Comparison of ENCODE assay signal across 8 cellular contexts in the genomic region with DNA sequence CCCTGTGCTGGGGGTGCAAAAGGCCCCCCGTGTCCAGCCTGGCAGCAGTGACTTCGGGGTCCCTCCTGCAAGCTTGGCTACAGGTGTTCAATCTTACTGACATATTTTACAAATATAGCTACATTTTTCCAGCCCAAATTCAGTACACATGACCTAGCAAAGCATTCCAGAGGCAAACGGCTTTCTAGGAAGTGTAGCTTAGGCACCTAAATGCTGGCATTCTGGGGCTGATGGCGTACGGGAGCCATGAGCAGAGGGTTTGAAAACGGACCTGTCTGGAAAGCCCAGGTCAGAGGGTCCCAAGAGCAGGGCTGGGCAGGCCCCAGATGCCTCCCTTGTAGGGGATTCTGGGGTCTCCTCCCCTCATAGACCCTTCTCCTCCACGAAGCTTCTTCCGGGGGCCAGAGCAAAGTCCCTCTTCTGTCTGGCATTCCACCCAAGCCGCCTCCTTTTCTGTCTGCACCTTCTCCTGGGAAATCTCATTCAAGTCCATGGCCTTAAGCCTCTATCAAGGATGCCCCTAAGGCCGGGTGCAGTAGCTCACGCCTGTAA.
A peak's percentile ranks its signal among the peaks of the same experiment; 100 is the strongest.
DNase-seq lines count a peak whose midpoint lies in the region; ATAC-seq and TF ChIP-seq lines count a peak whose summit lies in the region.

No MANE protein-coding gene starts in this region.

- CTCF ChIA-PET in AG04449 (lab: Yijun Ruan, JAX), result interaction anchor here (0.7 to 9.7 kb wide), 41 partner anchors 9 to 412 kb away, joined by 3 to 120 read pairs (median 5); partner anchors contain the start of genes ADAM17, CPSF3 and ITGB1BP1

- peaks cover 4% of the 10 kb centered on the region for H3K4me1 ChIP-seq in KMS-11 (ENCODE audit: low read depth, poor library complexity, severe bottlenecking)

- H3K9me3 Mint-ChIP-seq in neural crest cell, result no peaks in the 10 kb centered on the region

- TF ChIP-seq CTCF in AG04449 (IDR thresholded peaks at IDR 0.05; ENCODE audit: insufficient read depth, low read length, missing control alignments) (no peak), KMS-11 (conservative IDR thresholded peaks at IDR 0.05; ENCODE audit: low read depth, low read length) (no peak), dorsolateral prefrontal cortex (IDR thresholded peaks at IDR 0.05 in 54 of 56, conservative IDR thresholded peaks at IDR 0.05 in 2 of 56; ENCODE audit: low read depth in 1 of 56, partially characterized antibody in 56 of 56) (no peak), neural crest cell (conservative IDR thresholded peaks at IDR 0.05) (no peak)

- POLR2A ChIA-PET in AG04449 (lab: Yijun Ruan, JAX), result interaction anchor here (0.6 to 1.8 kb wide), 4 partner anchors 145 to 506 kb away, joined by 3 to 5 read pairs (median 4); no protein-coding TSS in a partner anchor

- DNase-seq in AG04449 (ENCODE audit: low read depth, low spot score) (no peak), dorsolateral prefrontal cortex (no peak), neural crest cell (ENCODE audit: low read depth, low spot score) (no peak), left lobe of liver (ENCODE audit: low spot score) (no peak), HuH-7 (ENCODE audit: low spot score) (no peak)
- no peak for DNase-seq in activated CD4-positive, alpha-beta T cell treated with anti-CD3 and anti-CD28 coated beads, Interleukin-2, amount 50 U/mL, for 1 hour

- H3K79me2 ChIP-seq in KMS-11 (ENCODE audit: insufficient read depth, low read depth), result no peaks in the 10 kb centered on the region

- no peaks in the 10 kb centered on the region for H3K36me3 Mint-ChIP-seq in neural crest cell (ENCODE audit: low read depth)

- H3K27ac ChIP-seq in KMS-11 (no peak overlapping the region), dorsolateral prefrontal cortex (peak overlapping the region in 6 of 59 donors; percentile 10 to 62 (median 13))

- H3K4me1 Mint-ChIP-seq in neural crest cell, result peaks cover 9% of the 10 kb centered on the region

- H3K27me3 Mint-ChIP-seq in neural crest cell (ENCODE audit: low read depth), result peaks cover 34% of the 10 kb centered on the region

- ATAC-seq in left lobe of liver, result no peak
- no peak for ATAC-seq in HG03571 (IDR thresholded peaks at IDR 0.05; ENCODE audit: unreplicated experiment)

- no peaks in the 10 kb centered on the region for H4K20me1 ChIP-seq in KMS-11 (ENCODE audit: insufficient read depth)

- H3K27me3 ChIP-seq in KMS-11 (ENCODE audit: insufficient read depth, low read depth) (no peaks in the 10 kb centered on the region), dorsolateral prefrontal cortex (no peaks in the 10 kb centered on the region)

- H3K4me3 ChIP-seq in AG04449 (ENCODE audit: low read depth, low read length) (peak overlapping the region; percentile 35; the same call in 1 of the 2 replicates), KMS-11 (IDR thresholded peaks at IDR 0.05; ENCODE audit: insufficient read depth, low read depth, low read length) (no peak overlapping the region), dorsolateral prefrontal cortex (peak overlapping the region in 55 of 59 donors; percentile 4 to 64 (median 38))

- H3K27ac Mint-ChIP-seq in neural crest cell (ENCODE audit: unreplicated experiment), result no peak overlapping the region

- peak overlapping the region; percentile 56 for H3K4me3 Mint-ChIP-seq in neural crest cell

- peak overlapping the region; percentile 51 for H2AFZ ChIP-seq in KMS-11 (ENCODE audit: low read depth)

- no peaks in the 10 kb centered on the region for H3K36me3 ChIP-seq in KMS-11 (ENCODE audit: insufficient read depth)

- peak overlapping the region; percentile 61 for H3K4me2 ChIP-seq in KMS-11

- H3K9ac ChIP-seq in KMS-11, result no peak overlapping the region; the same call in 1 of the 2 replicates

- intact Hi-C loops in dorsolateral prefrontal cortex (cut with DNase I), result loop anchor here (1.0 to 10.0 kb wide), 9 partner anchors 63 to 811 kb away; partner anchors contain the start of genes ASAP2 (in 2 of the 2), CPSF3 (in 2 of the 2), ITGB1BP1 (in 2 of the 2) and ADAM17 (in 1 of the 2)
